In the genomic region with DNA sequence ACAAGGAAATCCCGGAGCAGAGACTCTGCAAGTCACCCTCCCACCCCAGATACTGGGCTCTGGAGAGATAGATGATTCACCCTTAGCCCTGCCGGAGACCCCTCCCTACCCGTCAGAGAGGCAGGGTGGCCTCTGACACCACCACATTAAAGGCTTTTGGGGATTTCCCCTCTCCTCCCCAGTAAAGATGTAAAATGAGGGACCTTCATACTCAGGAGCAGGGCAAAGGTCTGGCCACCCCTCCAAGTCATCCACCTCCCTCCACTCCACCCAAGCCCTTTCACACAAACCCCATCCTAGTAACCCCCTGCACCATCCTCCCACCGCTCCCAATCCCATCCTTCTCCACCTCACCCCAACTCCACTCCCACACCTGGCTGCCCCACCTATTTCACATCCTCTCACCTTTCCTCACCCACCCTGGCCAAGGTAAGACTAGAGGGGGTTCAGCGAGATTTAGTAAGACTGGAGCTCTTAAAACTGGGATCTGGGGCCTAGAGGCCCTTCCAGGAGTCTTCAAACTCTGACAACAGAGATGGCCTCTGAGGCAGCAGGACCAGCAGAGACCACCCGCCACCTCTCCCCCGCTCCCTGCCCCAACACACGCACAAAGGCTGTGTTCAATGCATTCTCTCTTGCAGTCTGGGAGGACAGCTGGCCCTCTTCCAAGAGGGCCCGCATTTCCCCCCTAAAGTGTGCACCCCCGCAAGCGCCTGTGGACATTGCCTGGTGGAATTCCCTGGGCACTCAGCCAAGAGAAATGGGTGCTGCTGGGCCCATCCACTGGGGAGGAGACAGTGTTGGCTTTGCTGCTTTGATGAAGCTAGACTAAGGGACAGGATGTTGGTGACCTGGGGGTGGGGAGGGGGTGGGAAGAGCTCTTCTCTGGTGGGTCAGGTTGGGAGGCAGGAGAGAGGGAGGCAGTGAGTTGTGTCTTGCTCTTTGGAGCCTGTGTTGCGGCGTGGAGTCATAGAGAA, we compare ENCODE assay signal across 1 cellular context.
A peak's percentile ranks its signal among the peaks of the same experiment; 100 is the strongest.
TF ChIP-seq lines count a peak whose summit lies in the region.

No MANE protein-coding gene starts in this region.

TF ChIP-seq in HEK293, 187 proteins besides CTCF, POLR2A, EP300 and RAD21 (continued from another document and continues in another):
- TF ChIP-seq, protein P1, sequence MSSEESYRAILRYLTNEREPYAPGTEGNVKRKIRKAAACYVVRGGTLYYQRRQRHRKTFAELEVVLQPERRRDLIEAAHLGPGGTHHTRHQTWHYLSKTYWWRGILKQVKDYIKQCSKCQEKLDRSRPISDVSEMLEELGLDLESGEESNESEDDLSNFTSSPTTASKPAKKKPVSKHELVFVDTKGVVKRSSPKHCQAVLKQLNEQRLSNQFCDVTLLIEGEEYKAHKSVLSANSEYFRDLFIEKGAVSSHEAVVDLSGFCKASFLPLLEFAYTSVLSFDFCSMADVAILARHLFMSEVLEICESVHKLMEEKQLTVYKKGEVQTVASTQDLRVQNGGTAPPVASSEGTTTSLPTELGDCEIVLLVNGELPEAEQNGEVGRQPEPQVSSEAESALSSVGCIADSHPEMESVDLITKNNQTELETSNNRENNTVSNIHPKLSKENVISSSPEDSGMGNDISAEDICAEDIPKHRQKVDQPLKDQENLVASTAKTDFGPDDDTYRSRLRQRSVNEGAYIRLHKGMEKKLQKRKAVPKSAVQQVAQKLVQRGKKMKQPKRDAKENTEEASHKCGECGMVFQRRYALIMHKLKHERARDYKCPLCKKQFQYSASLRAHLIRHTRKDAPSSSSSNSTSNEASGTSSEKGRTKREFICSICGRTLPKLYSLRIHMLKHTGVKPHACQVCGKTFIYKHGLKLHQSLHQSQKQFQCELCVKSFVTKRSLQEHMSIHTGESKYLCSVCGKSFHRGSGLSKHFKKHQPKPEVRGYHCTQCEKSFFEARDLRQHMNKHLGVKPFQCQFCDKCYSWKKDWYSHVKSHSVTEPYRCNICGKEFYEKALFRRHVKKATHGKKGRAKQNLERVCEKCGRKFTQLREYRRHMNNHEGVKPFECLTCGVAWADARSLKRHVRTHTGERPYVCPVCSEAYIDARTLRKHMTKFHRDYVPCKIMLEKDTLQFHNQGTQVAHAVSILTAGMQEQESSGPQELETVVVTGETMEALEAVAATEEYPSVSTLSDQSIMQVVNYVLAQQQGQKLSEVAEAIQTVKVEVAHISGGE (tag by site-specific recombination; conservative IDR thresholded peaks at IDR 0.05; ENCODE audit: low read depth), result no peak
- TF ChIP-seq ZNF324 (tag by site-specific recombination; IDR thresholded peaks at IDR 0.05) (no peak), HOXA7 (CRISPR knock-in tag; IDR thresholded peaks at IDR 0.05; ENCODE audit: borderline replicate concordance) (no peak), SP3 (tag by site-specific recombination; IDR thresholded peaks at IDR 0.05) (no peak), ZSCAN4 (tag by site-specific recombination; IDR thresholded peaks at IDR 0.05) (no peak), ZNF792 (tag by site-specific recombination; IDR thresholded peaks at IDR 0.05) (no peak), ZNF398 (tag by site-specific recombination; IDR thresholded peaks at IDR 0.05) (peak; percentile 49), YY2 (tag by site-specific recombination; IDR thresholded peaks at IDR 0.05) (no peak), ZNF37A (tag by site-specific recombination; IDR thresholded peaks at IDR 0.05) (no peak), ZBTB49 (tag by site-specific recombination; IDR thresholded peaks at IDR 0.05; ENCODE audit: low read depth) (no peak), PATZ1 (tag by site-specific recombination; IDR thresholded peaks at IDR 0.05) (peak; percentile 65; the same call in 1 of the 2 replicates), PRDM10 (tag by site-specific recombination; IDR thresholded peaks at IDR 0.05) (peak; percentile 94), MYNN (tag by site-specific recombination; IDR thresholded peaks at IDR 0.05; ENCODE audit: borderline replicate concordance) (no peak), ZNF362 (tag by site-specific recombination; IDR thresholded peaks at IDR 0.05) (no peak), ZNF837 (tag by site-specific recombination; IDR thresholded peaks at IDR 0.05) (no peak), ZNF692 (tag by site-specific recombination; IDR thresholded peaks at IDR 0.05) (peak; percentile 92), ZBTB8A (tag by site-specific recombination; IDR thresholded peaks at IDR 0.05) (peak; percentile 33; the same call in 1 of the 2 replicates), ZNF561 (tag by site-specific recombination; IDR thresholded peaks at IDR 0.05; ENCODE audit: borderline replicate concordance) (no peak), ZNF513 (tag by site-specific recombination; IDR thresholded peaks at IDR 0.05) (no peak), ZNF341 (tag by site-specific recombination; IDR thresholded peaks at IDR 0.05; ENCODE audit: low read depth) (peak; percentile 83), ZIC2 (tag by site-specific recombination; IDR thresholded peaks at IDR 0.05) (peak; percentile 32; the same call in 1 of the 2 replicates), ZNF416 (tag by site-specific recombination; IDR thresholded peaks at IDR 0.05) (no peak), ZFP3 (tag by site-specific recombination; IDR thresholded peaks at IDR 0.05; ENCODE audit: low read depth) (no peak), SP7 (tag by site-specific recombination; IDR thresholded peaks at IDR 0.05) (no peak), OVOL3 (tag by site-specific recombination; IDR thresholded peaks at IDR 0.05) (no peak)
- TF ChIP-seq, protein P2, sequence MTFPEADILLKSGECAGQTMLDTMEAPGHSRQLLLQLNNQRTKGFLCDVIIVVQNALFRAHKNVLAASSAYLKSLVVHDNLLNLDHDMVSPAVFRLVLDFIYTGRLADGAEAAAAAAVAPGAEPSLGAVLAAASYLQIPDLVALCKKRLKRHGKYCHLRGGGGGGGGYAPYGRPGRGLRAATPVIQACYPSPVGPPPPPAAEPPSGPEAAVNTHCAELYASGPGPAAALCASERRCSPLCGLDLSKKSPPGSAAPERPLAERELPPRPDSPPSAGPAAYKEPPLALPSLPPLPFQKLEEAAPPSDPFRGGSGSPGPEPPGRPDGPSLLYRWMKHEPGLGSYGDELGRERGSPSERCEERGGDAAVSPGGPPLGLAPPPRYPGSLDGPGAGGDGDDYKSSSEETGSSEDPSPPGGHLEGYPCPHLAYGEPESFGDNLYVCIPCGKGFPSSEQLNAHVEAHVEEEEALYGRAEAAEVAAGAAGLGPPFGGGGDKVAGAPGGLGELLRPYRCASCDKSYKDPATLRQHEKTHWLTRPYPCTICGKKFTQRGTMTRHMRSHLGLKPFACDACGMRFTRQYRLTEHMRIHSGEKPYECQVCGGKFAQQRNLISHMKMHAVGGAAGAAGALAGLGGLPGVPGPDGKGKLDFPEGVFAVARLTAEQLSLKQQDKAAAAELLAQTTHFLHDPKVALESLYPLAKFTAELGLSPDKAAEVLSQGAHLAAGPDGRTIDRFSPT (tag by site-specific recombination; IDR thresholded peaks at IDR 0.05), result no peak
